8 cellular contexts compared by ENCODE assay signal in genomic region chr9:4077499-4078102, GRCh38.
DNase-seq lines count a peak whose midpoint lies in the region; ATAC-seq and TF ChIP-seq lines count a peak whose summit lies in the region.

No MANE protein-coding gene starts in this region.

- no peak for ATAC-seq in activated CD4-positive, alpha-beta T cell treated with anti-CD3 and anti-CD28 coated beads for 36 hours
- no peak for ATAC-seq in effector memory CD8-positive, alpha-beta T cell (replicated peaks)
- ATAC-seq in thoracic aorta (ENCODE audit: insufficient number of reproducible peaks, low FRiP score, low read depth) = peak; percentile 80
- no peak for ATAC-seq in HG03135 (IDR thresholded peaks at IDR 0.05; ENCODE audit: unreplicated experiment)

- peak overlapping the region in 1 of 2 donors; percentile 50 for H3K27ac ChIP-seq in thoracic aorta

- DNase-seq in GM10248 (ENCODE audit: extremely low spot score) = peak; percentile 42
- peak; percentile 27 for DNase-seq in HuH-7 (ENCODE audit: low spot score)
- peak; percentile 64 for DNase-seq in activated CD4-positive, alpha-beta T cell treated with anti-CD3 and anti-CD28 coated beads for 36 hours
- DNase-seq in effector memory CD8-positive, alpha-beta T cell = peak; percentile 1 to 7 (median 4)
- DNase-seq in mucosa of gallbladder (ENCODE audit: low spot score) = peak; percentile 85
- peak; percentile 64 for DNase-seq in thoracic aorta (ENCODE audit: low spot score)
- no peak for DNase-seq in NCI-H2107 (lab: John Stamatoyannopoulos, UW)

- no peaks in the 10 kb centered on the region for H3K36me3 ChIP-seq in thoracic aorta

- peaks cover 10 to 19% of the 10 kb centered on the region in 2 donors for H3K4me1 ChIP-seq in thoracic aorta (ENCODE audit: control insufficient read depth in 1 of 2, low read depth in 2 of 2)

- intact Hi-C loops in activated CD4-positive, alpha-beta T cell treated with anti-CD3 and anti-CD28 coated beads for 36 hours (cut with DNase I, micrococcal nuclease) = no loop called here

- peak overlapping the region; percentile 12 for H3K4me3 ChIP-seq in thoracic aorta

- no peak overlapping the region for H3K4me3 Mint-ChIP-seq in activated CD4-positive, alpha-beta T cell treated with anti-CD3 and anti-CD28 coated beads for 36 hours
- no peak overlapping the region for H3K4me3 Mint-ChIP-seq in effector memory CD8-positive, alpha-beta T cell

- H3K27ac Mint-ChIP-seq in activated CD4-positive, alpha-beta T cell treated with anti-CD3 and anti-CD28 coated beads for 36 hours = no peak overlapping the region
- no peak overlapping the region for H3K27ac Mint-ChIP-seq in effector memory CD8-positive, alpha-beta T cell

- no peaks in the 10 kb centered on the region for H3K27me3 ChIP-seq in thoracic aorta (replicated peaks; ENCODE audit: insufficient read depth)

- H3K9me3 Mint-ChIP-seq in activated CD4-positive, alpha-beta T cell treated with anti-CD3 and anti-CD28 coated beads for 36 hours (ENCODE audit: low read depth) = peaks cover 2% of the 10 kb centered on the region
- no peaks in the 10 kb centered on the region for H3K9me3 Mint-ChIP-seq in effector memory CD8-positive, alpha-beta T cell

- peak; percentile 72 for TF ChIP-seq CTCF in GM10248 (IDR thresholded peaks at IDR 0.05; ENCODE audit: control extremely low read depth, extremely low read depth, low read depth, missing control alignments)
- peak; percentile 64 for TF ChIP-seq CTCF in thoracic aorta (IDR thresholded peaks at IDR 0.05)

- no peaks in the 10 kb centered on the region for H3K4me1 Mint-ChIP-seq in activated CD4-positive, alpha-beta T cell treated with anti-CD3 and anti-CD28 coated beads for 36 hours
- peaks cover 0 to 3% of the 10 kb centered on the region in 2 donors for H3K4me1 Mint-ChIP-seq in effector memory CD8-positive, alpha-beta T cell (ENCODE audit: low read depth in 2 of 2)

- H3K27me3 Mint-ChIP-seq in activated CD4-positive, alpha-beta T cell treated with anti-CD3 and anti-CD28 coated beads for 36 hours = peaks cover 6% of the 10 kb centered on the region
- peaks cover 21 to 41% of the 10 kb centered on the region in 2 donors for H3K27me3 Mint-ChIP-seq in effector memory CD8-positive, alpha-beta T cell

- POLR2A ChIA-PET in GM10248 (lab: Yijun Ruan, JAX) = no interaction called here
- POLR2A ChIA-PET in activated CD4-positive, alpha-beta T cell treated with anti-CD3 and anti-CD28 coated beads for 36 hours (lab: Charles Lee) = interaction anchor here (0.6 to 0.7 kb wide), 3 partner anchors 47 to 1925 kb away, joined by 3 to 4 read pairs (median 4); no protein-coding TSS in a partner anchor

- H3K9me3 ChIP-seq in thoracic aorta = no peaks in the 10 kb centered on the region

- no peaks in the 10 kb centered on the region for H3K36me3 Mint-ChIP-seq in activated CD4-positive, alpha-beta T cell treated with anti-CD3 and anti-CD28 coated beads for 36 hours (ENCODE audit: low read depth)
- no peaks in the 10 kb centered on the region for H3K36me3 Mint-ChIP-seq in effector memory CD8-positive, alpha-beta T cell (ENCODE audit: insufficient read depth)

- CTCF ChIA-PET in GM10248 (lab: Yijun Ruan, JAX) = interaction anchor here (0.6 to 3.3 kb wide), 31 partner anchors 8 to 413 kb away, joined by 3 to 23 read pairs (median 4); no protein-coding TSS in a partner anchor
- CTCF ChIA-PET in activated CD4-positive, alpha-beta T cell treated with anti-CD3 and anti-CD28 coated beads for 36 hours (lab: Charles Lee) = interaction anchor here (0.9 to 1.3 kb wide), 6 partner anchors 8 to 57 kb away, joined by 3 to 5 read pairs (median 3); no protein-coding TSS in a partner anchor
